8 cellular contexts compared by ENCODE assay signal in the genomic region with DNA sequence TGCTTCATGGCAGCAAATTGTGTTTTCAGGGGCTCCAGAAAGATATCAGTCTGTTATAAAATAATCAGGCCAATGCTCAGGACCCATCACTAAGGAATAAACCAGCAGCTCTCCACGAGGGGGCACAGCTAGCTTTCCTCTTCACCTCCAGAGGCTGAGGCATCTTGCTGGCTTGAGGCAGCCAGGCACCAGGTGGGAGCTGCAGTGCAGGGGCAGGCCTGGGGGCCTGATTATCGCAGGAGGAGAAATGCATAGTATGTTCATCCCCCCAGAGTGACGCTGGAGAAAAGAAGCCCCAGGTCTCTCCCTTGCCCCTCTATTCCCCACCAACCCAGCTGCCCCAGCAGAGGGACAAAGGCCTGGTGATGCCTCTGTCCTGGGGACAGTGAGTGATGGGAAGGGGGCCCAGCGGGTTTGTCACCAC.
A peak's percentile ranks its signal among the peaks of the same experiment; 100 is the strongest.
DNase-seq lines count a peak whose midpoint lies in the region; ATAC-seq, FAIRE-seq and TF ChIP-seq lines count a peak whose summit lies in the region.

No MANE protein-coding gene starts in this region.

- TF ChIP-seq CTCF in A549 (IDR thresholded peaks at IDR 0.05), result peak; percentile 56
- TF ChIP-seq CTCF in GM12864 (IDR thresholded peaks at IDR 0.05; ENCODE audit: low read depth, low read length, missing control alignments), result peak; percentile 12
- peak; percentile 33 for TF ChIP-seq CTCF in upper lobe of right lung (IDR thresholded peaks at IDR 0.05)

- 17% methylated on average over 3 of the region's 4 CpGs for WGBS in A549 (ENCODE audit: missing lambda C conversion rate)

- ATAC-seq in A549 (peak; percentile 77 to 91), upper lobe of right lung (peak; percentile 59), HG03442 (IDR thresholded peaks at IDR 0.05; ENCODE audit: unreplicated experiment) (no peak), GM19351 (IDR thresholded peaks at IDR 0.05; ENCODE audit: unreplicated experiment) (no peak)

- DNase-seq in A549 (ENCODE audit: low read depth in 1 of 2, low spot score in 1 of 2) (peak; percentile 18 to 41), GM12864 (ENCODE audit: low read depth) (no peak), NCI-H69 (lab: John Stamatoyannopoulos, UW) (peak; percentile 21), caudate nucleus (lab: John Stamatoyannopoulos, UW) (peak in 52 of 61 donors; percentile 6 to 80 (median 41)), left kidney (ENCODE audit: low read depth, low spot score) (peak; percentile 90), upper lobe of right lung (peak; percentile 61)

- no peak for TF ChIP-seq EP300 in A549 (IDR thresholded peaks at IDR 0.05)

- no peaks in the 10 kb centered on the region for H3K4me1 ChIP-seq in A549
- no peaks in the 10 kb centered on the region for H3K4me1 ChIP-seq in upper lobe of right lung

- intact Hi-C loops in upper lobe of right lung (cut with DNase I), result no loop called here

- no peaks in the 10 kb centered on the region for H3K36me3 ChIP-seq in upper lobe of right lung

- no peaks in the 10 kb centered on the region for H3K9me3 ChIP-seq in A549
- H3K9me3 ChIP-seq in upper lobe of right lung, result no peaks in the 10 kb centered on the region

- no peak overlapping the region for H3K4me2 ChIP-seq in A549

- H3K4me3 ChIP-seq in A549 (no peak overlapping the region), GM12864 (ENCODE audit: low read depth, low read length) (no peak overlapping the region), upper lobe of right lung (no peak overlapping the region)

- CTCF ChIA-PET in A549 (lab: Yijun Ruan, JAX), result interaction anchor here (0.6 to 1.9 kb wide), 9 partner anchors 9 to 140 kb away, joined by 3 to 5 read pairs (median 3); no protein-coding TSS in a partner anchor

- H3K27ac ChIP-seq in A549 (no peak overlapping the region), caudate nucleus (ENCODE audit: low read depth, low read length) (no peak overlapping the region), upper lobe of right lung (no peak overlapping the region)

- TF ChIP-seq POLR2A in A549 (IDR thresholded peaks at IDR 0.05; ENCODE audit: low read length), result no peak

- FAIRE-seq in A549 (lab: Jason Lieb, UNC), result no peak

- TF ChIP-seq RAD21 in A549 (conservative IDR thresholded peaks at IDR 0.05 in 1 of 2, IDR thresholded peaks at IDR 0.05 in 1 of 2), result peak; percentile 59 to 60

- no peaks in the 10 kb centered on the region for H3K27me3 ChIP-seq in upper lobe of right lung

- POLR2A ChIA-PET in A549 (lab: Yijun Ruan, JAX), result interaction anchor here (0.6 kb wide), 1 partner anchor 85 kb away, joined by 3 read pairs; no protein-coding TSS in a partner anchor

TF ChIP-seq in A549, 52 proteins besides CTCF, POLR2A, EP300 and RAD21:
- TF ChIP-seq, protein P1, sequence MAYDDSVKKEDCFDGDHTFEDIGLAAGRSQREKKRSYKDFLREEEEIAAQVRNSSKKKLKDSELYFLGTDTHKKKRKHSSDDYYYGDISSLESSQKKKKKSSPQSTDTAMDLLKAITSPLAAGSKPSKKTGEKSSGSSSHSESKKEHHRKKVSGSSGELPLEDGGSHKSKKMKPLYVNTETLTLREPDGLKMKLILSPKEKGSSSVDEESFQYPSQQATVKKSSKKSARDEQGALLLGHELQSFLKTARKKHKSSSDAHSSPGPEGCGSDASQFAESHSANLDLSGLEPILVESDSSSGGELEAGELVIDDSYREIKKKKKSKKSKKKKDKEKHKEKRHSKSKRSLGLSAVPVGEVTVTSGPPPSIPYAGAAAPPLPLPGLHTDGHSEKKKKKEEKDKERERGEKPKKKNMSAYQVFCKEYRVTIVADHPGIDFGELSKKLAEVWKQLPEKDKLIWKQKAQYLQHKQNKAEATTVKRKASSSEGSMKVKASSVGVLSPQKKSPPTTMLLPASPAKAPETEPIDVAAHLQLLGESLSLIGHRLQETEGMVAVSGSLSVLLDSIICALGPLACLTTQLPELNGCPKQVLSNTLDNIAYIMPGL (CRISPR knock-in tag; IDR thresholded peaks at IDR 0.05; ENCODE audit: borderline replicate concordance), result no peak
- TF ChIP-seq SMC3 (IDR thresholded peaks at IDR 0.05), result peak; percentile 57
TF ChIP-seq in A549: peak in this region for 1.

Comparison
In these comparisons a context has a peak if more than half of its experiments do, and no peak if none do; other contexts are left out.
1. ATAC-seq: peak in A549 (2 of 2) and upper lobe of right lung (single experiment); none in HG03442 (single experiment) and GM19351 (single experiment).
2. Peak in every context shown above with its lines, with median percentiles within 50 percentile points of each other: CTCF ChIP-seq.